11 cellular contexts compared by ENCODE assay signal in the genomic region with DNA sequence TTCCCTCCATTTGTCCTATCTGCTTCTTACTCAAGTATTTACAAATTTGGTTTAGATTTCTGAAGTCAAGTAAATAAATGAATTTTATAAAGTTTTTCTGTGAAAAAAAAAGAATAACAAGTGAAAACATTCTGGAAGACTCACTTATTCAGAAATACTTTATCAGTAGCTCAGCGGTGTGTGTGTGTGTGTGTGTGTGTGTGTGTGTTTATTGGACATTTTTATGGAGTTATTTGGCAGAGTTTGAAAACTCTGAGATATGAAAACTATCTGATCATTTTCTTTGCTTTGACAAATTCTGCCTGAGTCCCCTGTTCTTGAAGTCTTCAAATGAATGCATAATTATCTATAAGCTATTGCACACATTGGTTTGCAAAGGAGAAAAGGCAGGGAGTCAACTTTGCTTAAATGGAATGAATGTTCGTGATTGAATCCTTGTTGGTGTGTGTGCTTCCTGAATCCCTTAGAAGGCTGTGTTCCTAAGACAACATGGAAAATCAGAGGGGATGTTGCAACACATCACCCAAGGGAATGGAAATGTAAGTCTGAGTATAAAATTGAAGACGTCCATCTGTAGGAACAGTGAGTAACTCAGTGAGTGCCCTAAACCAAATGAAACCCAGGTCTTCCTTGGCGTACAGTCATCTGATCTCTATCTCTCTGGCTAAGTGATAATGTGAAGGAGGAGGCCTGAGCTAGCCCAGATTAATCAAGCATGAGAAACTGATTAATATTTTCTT.
DNase-seq lines count a peak whose midpoint lies in the region; ATAC-seq and TF ChIP-seq lines count a peak whose summit lies in the region.
"Had no signal": no experiment of that assay in that cellular context is flagged by ENCODE, and none has a peak within 500 bp of the region (broad histone marks: within the 10 kb centered on the region; RNA-seq: fewer than 3 reads in every experiment).

No MANE protein-coding gene starts in this region.

- H3K27me3 ChIP-seq in tibial artery = no peaks in the 10 kb centered on the region
- H3K27me3 ChIP-seq: upper lobe of right lung had no signal

- no peak overlapping the region for H3K27ac Mint-ChIP-seq in activated CD4-positive, alpha-beta T cell treated with anti-CD3 and anti-CD28 coated beads for 36 hours
- H3K27ac Mint-ChIP-seq: T-helper 1 cell treated with Interleukin-12 subunit alpha and Interleukin-12 subunit beta and Interleukin-4 antibody, amounts not matched to agents 30 μg/mL and 1 μg/mL, for 36 hours had no signal

- no peaks in the 10 kb centered on the region for H3K36me3 ChIP-seq in tibial artery
- H3K36me3 ChIP-seq: upper lobe of right lung had no signal

- H3K9me3 ChIP-seq in tibial artery = no peaks in the 10 kb centered on the region
- H3K9me3 ChIP-seq: upper lobe of right lung had no signal

- no peaks in the 10 kb centered on the region for H3K9me3 Mint-ChIP-seq in activated CD4-positive, alpha-beta T cell treated with anti-CD3 and anti-CD28 coated beads for 36 hours (ENCODE audit: low read depth)
- H3K9me3 Mint-ChIP-seq: T-helper 1 cell treated with Interleukin-12 subunit alpha and Interleukin-12 subunit beta and Interleukin-4 antibody, amounts not matched to agents 30 μg/mL and 1 μg/mL, for 36 hours had no signal

- no peak overlapping the region for H3K4me3 ChIP-seq in astrocyte of the spinal cord (ENCODE audit: low read depth, low read length)
- H3K4me3 ChIP-seq in tibial artery = no peak overlapping the region
- H3K4me3 ChIP-seq: upper lobe of right lung had no signal

- peak; percentile 55 for ATAC-seq in activated CD4-positive, alpha-beta T cell treated with anti-CD3 and anti-CD28 coated beads for 36 hours
- no peak for ATAC-seq in GM19467 (IDR thresholded peaks at IDR 0.05; ENCODE audit: unreplicated experiment)
- ATAC-seq: upper lobe of right lung had no signal

- no peak for DNase-seq in activated CD4-positive, alpha-beta T cell treated with anti-CD3 and anti-CD28 coated beads for 36 hours
- no peak for DNase-seq in activated CD4-positive, alpha-beta T cell treated with anti-CD3 and anti-CD28 coated beads for 48 hours
- peak; percentile 45 for DNase-seq in astrocyte of the spinal cord (ENCODE audit: low read depth, low spot score)
- peak; percentile 84 for DNase-seq in iris pigment epithelial cell (ENCODE audit: low read depth)
- peak in 1 of 2 donors; percentile 62 for DNase-seq in tibial artery
- DNase-seq in SW480 (ENCODE audit: low spot score) = no peak
- no peak for DNase-seq in midbrain (lab: John Stamatoyannopoulos, UW)
- DNase-seq: activated gamma-delta T cell, upper lobe of right lung had no signal

- in situ Hi-C loops in astrocyte of the spinal cord (cut with HindIII; ENCODE audit: low sequenced_read_pairs) = no loop called here

- H3K27me3 Mint-ChIP-seq in activated CD4-positive, alpha-beta T cell treated with anti-CD3 and anti-CD28 coated beads for 36 hours = peaks cover 2% of the 10 kb centered on the region

- H3K4me3 Mint-ChIP-seq in activated CD4-positive, alpha-beta T cell treated with anti-CD3 and anti-CD28 coated beads for 36 hours = no peak overlapping the region
- H3K4me3 Mint-ChIP-seq: T-helper 1 cell treated with Interleukin-12 subunit alpha and Interleukin-12 subunit beta and Interleukin-4 antibody, amounts not matched to agents 30 μg/mL and 1 μg/mL, for 36 hours had no signal

- POLR2A ChIA-PET in activated CD4-positive, alpha-beta T cell treated with anti-CD3 and anti-CD28 coated beads for 36 hours (lab: Charles Lee) = no interaction called here

- intact Hi-C loops in activated CD4-positive, alpha-beta T cell treated with anti-CD3 and anti-CD28 coated beads for 36 hours (cut with DNase I, micrococcal nuclease) = loop anchor here in 1 of 2 experiments (2.0 kb wide), 1 partner anchor 19 kb away; no protein-coding TSS in a partner anchor
- intact Hi-C loops in tibial artery (cut with DNase I; ENCODE audit: low total_unique reads) = no loop called here

- H3K27ac ChIP-seq in tibial artery = peak overlapping the region; percentile 59 to 66
- H3K27ac ChIP-seq: upper lobe of right lung had no signal

- CTCF ChIA-PET in activated CD4-positive, alpha-beta T cell treated with anti-CD3 and anti-CD28 coated beads for 36 hours (lab: Charles Lee) = interaction anchor here (0.6 kb wide), 1 partner anchor 332 kb away, joined by 4 read pairs; no protein-coding TSS in a partner anchor

- peaks cover 16% of the 10 kb centered on the region for H3K4me1 Mint-ChIP-seq in activated CD4-positive, alpha-beta T cell treated with anti-CD3 and anti-CD28 coated beads for 36 hours

- no peak for TF ChIP-seq CTCF in astrocyte of the spinal cord (IDR thresholded peaks at IDR 0.05; ENCODE audit: low read depth, low read length)
- TF ChIP-seq CTCF in tibial artery (IDR thresholded peaks at IDR 0.05) = no peak

- H3K4me1 ChIP-seq in tibial artery = peaks cover 0 to 16% (median 0%) of the 10 kb centered on the region in 4 donors
- H3K4me1 ChIP-seq: upper lobe of right lung had no signal

- no peaks in the 10 kb centered on the region for H3K36me3 Mint-ChIP-seq in activated CD4-positive, alpha-beta T cell treated with anti-CD3 and anti-CD28 coated beads for 36 hours (ENCODE audit: low read depth)

Comparison
In these comparisons a context has a peak if more than half of its experiments do, and no peak if none do; other contexts are left out.
1. DNase-seq: peak in astrocyte of the spinal cord (single experiment) and iris pigment epithelial cell (single experiment); none in activated CD4-positive, alpha-beta T cell treated with anti-CD3 and anti-CD28 coated beads for 36 hours (single experiment), activated CD4-positive, alpha-beta T cell treated with anti-CD3 and anti-CD28 coated beads for 48 hours (single experiment), SW480 (single experiment) and midbrain (single experiment).